8 cellular contexts compared by ENCODE assay signal in genomic region chr20:34312544-34313217, GRCh38. TPM values are rescaled to one million over a fixed set of nuclear protein-coding genes. Genes with fewer than 3 reads are reported as not detected.
DNase-seq lines count a peak whose midpoint lies in the region; ATAC-seq and TF ChIP-seq lines count a peak whose summit lies in the region.

No MANE protein-coding gene starts in this region.

- in situ Hi-C loops in Panc1 (cut with HindIII; ENCODE audit: low pct_unique_long_range_greater_than_20kb, low sequenced_read_pairs), result no loop called here

- no peak overlapping the region for H3K4me3 Mint-ChIP-seq in activated T-cell treated with anti-CD3 and anti-CD28 coated beads, Interleukin-2, amount 50 U/mL, for 4 hours
- H3K4me3 Mint-ChIP-seq in naive thymus-derived CD8-positive, alpha-beta T cell, result peak overlapping the region in 9 of 10 donors; percentile 24 to 73 (median 42)
- peak overlapping the region; percentile 29 for H3K4me3 Mint-ChIP-seq in stimulated activated memory B cell treated with anti-CD40 and anti-IgM and Interleukin-4, amounts not matched to agents 10 μg/mL and 1 μg/mL and 100 μg/mL, for 72 hours

- peak; percentile 99 for TF ChIP-seq CTCF in Panc1 (IDR thresholded peaks at IDR 0.05)

- POLR2A ChIA-PET in Panc1 (lab: Charles Lee), result interaction anchor here (0.6 kb wide), 2 partner anchors 17 to 272 kb away, joined by 8 to 19 read pairs; no protein-coding TSS in a partner anchor
- POLR2A ChIA-PET in naive thymus-derived CD8-positive, alpha-beta T cell (lab: Charles Lee), result interaction anchor here (1.0 to 1.3 kb wide), 4 partner anchors 9 to 457 kb away, joined by 4 to 7 read pairs (median 4); partner anchors contain the start of genes AHCY and DYNLRB1

- H3K79me2 ChIP-seq in Karpas-422 (ENCODE audit: low read length), result no peaks in the 10 kb centered on the region

- DNase-seq in COLO829 (ENCODE audit: low spot score) (peak; percentile 79), Karpas-422 (peak; percentile 96), Panc1 (ENCODE audit: low read depth, low spot score) (peak; percentile 91), fibroblast of gingiva (ENCODE audit: low read depth) (peak; percentile 71)
- peak; percentile 82 for DNase-seq in activated T-cell treated with anti-CD3 and anti-CD28 coated beads, Interleukin-2, amount 50 U/mL, for 4 hours
- DNase-seq in naive thymus-derived CD8-positive, alpha-beta T cell, result peak; percentile 71 to 92 (median 84)

- H3K9me3 Mint-ChIP-seq in activated T-cell treated with anti-CD3 and anti-CD28 coated beads, Interleukin-2, amount 50 U/mL, for 4 hours, result no peaks in the 10 kb centered on the region
- H3K9me3 Mint-ChIP-seq in naive thymus-derived CD8-positive, alpha-beta T cell, result no peaks in the 10 kb centered on the region
- no peaks in the 10 kb centered on the region for H3K9me3 Mint-ChIP-seq in stimulated activated memory B cell treated with anti-CD40 and anti-IgM and Interleukin-4, amounts not matched to agents 10 μg/mL and 1 μg/mL and 100 μg/mL, for 72 hours

- H3K9ac ChIP-seq in Karpas-422 (ENCODE audit: low read length), result no peak overlapping the region

- peak overlapping the region; percentile 47 for H3K4me2 ChIP-seq in Karpas-422 (ENCODE audit: low read depth, low read length, poor library complexity, severe bottlenecking)

- no peak overlapping the region; the same call in 1 of the 2 replicates for H3K4me3 ChIP-seq in Karpas-422 (ENCODE audit: low read length)
- peak overlapping the region; percentile 24 to 58 for H3K4me3 ChIP-seq in Panc1 (ENCODE audit: low read depth in 2 of 2, low read length in 2 of 2)

- no peaks in the 10 kb centered on the region for H3K9me2 ChIP-seq in Karpas-422 (replicated peaks; ENCODE audit: insufficient read depth, low read length)

- BruUV-seq in Panc1 (replicated peaks; lab: Mats Ljungman, UMichigan), result no TSS peak

- H3K27me3 Mint-ChIP-seq in activated T-cell treated with anti-CD3 and anti-CD28 coated beads, Interleukin-2, amount 50 U/mL, for 4 hours (ENCODE audit: low read depth), result peaks cover 17% of the 10 kb centered on the region
- H3K27me3 Mint-ChIP-seq in naive thymus-derived CD8-positive, alpha-beta T cell, result peaks cover 7 to 25% (median 14%) of the 10 kb centered on the region in 5 donors
- peaks cover 22% of the 10 kb centered on the region for H3K27me3 Mint-ChIP-seq in stimulated activated memory B cell treated with anti-CD40 and anti-IgM and Interleukin-4, amounts not matched to agents 10 μg/mL and 1 μg/mL and 100 μg/mL, for 72 hours

- peaks cover 4% of the 10 kb centered on the region; the same call in 1 of the 2 replicates for H3K4me1 ChIP-seq in Karpas-422 (ENCODE audit: low read length)
- H3K4me1 ChIP-seq in Panc1 (ENCODE audit: control insufficient read depth, insufficient read depth, low read length), result 0 out of 2 replicates have a peak, but pooled peaks cover 12% of the 10 kb centered on the region

- H3K27ac ChIP-seq in Karpas-422 (ENCODE audit: low read length) (no peak overlapping the region), Panc1 (ENCODE audit: low read length) (0 out of 2 replicates have a peak overlapping the region, but pooled peaks have one; percentile 3)

- CTCF ChIA-PET in Panc1 (lab: Charles Lee), result interaction anchor here (0.5 to 3.0 kb wide), 24 partner anchors 22 to 1322 kb away, joined by 3 to 33 read pairs (median 5); partner anchors contain the start of genes DYNLRB1 and ITCH

- ATAC-seq in GM21529 (IDR thresholded peaks at IDR 0.05; ENCODE audit: unreplicated experiment) (peak; percentile 90), Panc1 (peak; percentile 94)
- ATAC-seq in activated T-cell treated with anti-CD3 and anti-CD28 coated beads, Interleukin-2, amount 50 U/mL, for 4 hours, result peak; percentile 99
- ATAC-seq in naive thymus-derived CD8-positive, alpha-beta T cell, result peak; percentile 99 to 100
- ATAC-seq in stimulated activated memory B cell treated with anti-CD40 and anti-IgM and Interleukin-4, amounts not matched to agents 10 μg/mL and 1 μg/mL and 100 μg/mL, for 72 hours, result peak; percentile 95

- peaks cover 1% of the 10 kb centered on the region for H3K4me1 Mint-ChIP-seq in activated T-cell treated with anti-CD3 and anti-CD28 coated beads, Interleukin-2, amount 50 U/mL, for 4 hours (ENCODE audit: low read depth)
- peaks cover 1 to 15% (median 12%) of the 10 kb centered on the region in 4 donors for H3K4me1 Mint-ChIP-seq in naive thymus-derived CD8-positive, alpha-beta T cell
- peaks cover 17% of the 10 kb centered on the region for H3K4me1 Mint-ChIP-seq in stimulated activated memory B cell treated with anti-CD40 and anti-IgM and Interleukin-4, amounts not matched to agents 10 μg/mL and 1 μg/mL and 100 μg/mL, for 72 hours

- H3K36me3 ChIP-seq in Karpas-422 (ENCODE audit: insufficient read depth, low read length), result no peaks in the 10 kb centered on the region
- H3K36me3 ChIP-seq in Panc1 (ENCODE audit: control insufficient read depth, insufficient read depth, low read length), result no peaks in the 10 kb centered on the region

- peak overlapping the region in 2 of 10 donors; percentile 5 to 65 for H3K27ac Mint-ChIP-seq in naive thymus-derived CD8-positive, alpha-beta T cell
- H3K27ac Mint-ChIP-seq in stimulated activated memory B cell treated with anti-CD40 and anti-IgM and Interleukin-4, amounts not matched to agents 10 μg/mL and 1 μg/mL and 100 μg/mL, for 72 hours, result no peak overlapping the region

- H2AFZ ChIP-seq in Karpas-422 (ENCODE audit: low read length), result peak overlapping the region; percentile 67; the same call in 1 of the 2 replicates

- no peaks in the 10 kb centered on the region for H3K36me3 Mint-ChIP-seq in activated T-cell treated with anti-CD3 and anti-CD28 coated beads, Interleukin-2, amount 50 U/mL, for 4 hours (ENCODE audit: insufficient read depth)
- no peaks in the 10 kb centered on the region for H3K36me3 Mint-ChIP-seq in naive thymus-derived CD8-positive, alpha-beta T cell
- H3K36me3 Mint-ChIP-seq in stimulated activated memory B cell treated with anti-CD40 and anti-IgM and Interleukin-4, amounts not matched to agents 10 μg/mL and 1 μg/mL and 100 μg/mL, for 72 hours, result no peaks in the 10 kb centered on the region

- H3K27me3 ChIP-seq in Karpas-422 (ENCODE audit: low read length) (no peaks in the 10 kb centered on the region), Panc1 (ENCODE audit: control insufficient read depth, insufficient read depth, low read length) (no peaks in the 10 kb centered on the region)

- intact Hi-C loops in Panc1 (cut with micrococcal nuclease; ENCODE audit: unreplicated experiment), result loop anchor here (2.0 to 5.0 kb wide), 2 partner anchors 65 to 210 kb away; no protein-coding TSS in a partner anchor

- H4K20me1 ChIP-seq in Karpas-422 (ENCODE audit: insufficient read depth, low read depth, low read length), result no peaks in the 10 kb centered on the region

- no peaks in the 10 kb centered on the region for H3K9me3 ChIP-seq in Karpas-422 (ENCODE audit: low read length)
- 0 out of 2 replicates have a peak, but pooled peaks cover 3% of the 10 kb centered on the region for H3K9me3 ChIP-seq in Panc1 (ENCODE audit: control insufficient read depth, insufficient read depth, low read depth, low read length)

RNA-seq across cellular contexts. Expression of gene AHCY, which starts 9.5 kb away (rescaled TPM):
- 191 and 277 TPM in 2 replicates for total RNA-seq in Karpas-422 (2014; rRNA removed; shearing (Covaris generic); ENCODE audit: low replicate concordance)
- 171 TPM for total RNA-seq in Panc1 (2021; ENCODE audit: unreplicated experiment)
- 207 TPM for polyA plus RNA-seq in Panc1 (2012; ENCODE audit: insufficient read length)
- 100 to 1,000 TPM; 172 to 217 (median 189) TPM for total RNA-seq in activated T-cell treated with anti-CD3 and anti-CD28 coated beads, Interleukin-2, amount 50 U/mL, for 4 hours
- total RNA-seq in naive thymus-derived CD8-positive, alpha-beta T cell, result 10 to 100 TPM; 26.8 to 27.2 TPM
- 10 to 100 TPM; 30.5 to 40.8 (median 37.4) TPM for polyA plus RNA-seq in naive thymus-derived CD8-positive, alpha-beta T cell

RNA-seq across cellular contexts. Expression of gene ITCH, which starts 50.4 kb away (rescaled TPM):
- total RNA-seq in Karpas-422 (2014; rRNA removed; shearing (Covaris generic); ENCODE audit: low replicate concordance), result 38.7 and 54.8 TPM in 2 replicates
- 63.9 TPM for total RNA-seq in Panc1 (2021; ENCODE audit: unreplicated experiment)
- polyA plus RNA-seq in Panc1 (2012; ENCODE audit: insufficient read length), result 32.5 TPM
- 10 to 100 TPM; 41.6 to 45.6 (median 45.1) TPM for total RNA-seq in activated T-cell treated with anti-CD3 and anti-CD28 coated beads, Interleukin-2, amount 50 U/mL, for 4 hours
- total RNA-seq in naive thymus-derived CD8-positive, alpha-beta T cell, result 10 to 100 TPM; 73.2 to 75.9 TPM
- 10 to 100 TPM; 12.6 to 19.6 (median 12.8) TPM for polyA plus RNA-seq in naive thymus-derived CD8-positive, alpha-beta T cell
